In the genomic region with DNA sequence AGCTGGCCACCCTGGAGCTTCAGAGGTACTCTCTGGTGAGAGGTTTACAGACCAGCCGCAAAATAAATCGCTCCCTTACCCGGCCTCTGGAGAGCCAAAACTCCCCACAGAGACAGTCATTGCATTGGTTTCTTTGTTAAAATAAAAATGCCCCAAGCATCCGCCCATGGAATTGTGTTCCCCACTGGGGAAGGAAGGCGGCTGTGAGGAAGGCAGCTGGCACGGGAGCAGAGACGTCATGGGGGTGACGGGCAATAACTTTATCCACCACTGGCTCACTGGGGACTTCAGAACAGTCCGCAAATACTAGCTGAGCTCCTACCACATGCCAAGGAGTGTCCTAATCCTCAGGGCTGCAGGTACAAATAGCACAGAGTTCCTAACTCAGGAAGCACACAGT, we compare ENCODE assay signal across 31 cellular contexts.
"Had no signal": no experiment of that assay in that cellular context is flagged by ENCODE, and none has a peak within 500 bp of the region (broad histone marks: within the 10 kb centered on the region; RNA-seq: fewer than 3 reads in every experiment).

No MANE protein-coding gene starts in this region.

- H3K27me3 ChIP-seq: body of pancreas, Peyer's patch had no signal

- H3K27ac Mint-ChIP-seq: activated B cell treated with CpG ODN at 0.5 μM for 24 hours; activated CD4-positive, alpha-beta memory T cell treated with anti-CD3 and anti-CD28 coated beads, Interleukin-2, amount 10 ng/mL, durations not matched to agents 7 days and 5 days; activated CD8-positive, alpha-beta memory T cell treated with anti-CD3 and anti-CD28 coated beads, Interleukin-2, amount 10 ng/mL, durations not matched to agents 7 days and 5 days; activated naive CD8-positive, alpha-beta T cell treated with anti-CD3 and anti-CD28 coated beads, Interleukin-2, amount 10 ng/mL, durations not matched to agents 7 days and 5 days had no signal

- H3K36me3 Mint-ChIP-seq: activated CD8-positive, alpha-beta memory T cell treated with anti-CD3 and anti-CD28 coated beads, Interleukin-2, amount 10 ng/mL, durations not matched to agents 7 days and 5 days; activated naive CD8-positive, alpha-beta T cell treated with anti-CD3 and anti-CD28 coated beads, Interleukin-2, amount 10 ng/mL, durations not matched to agents 7 days and 5 days had no signal

- H3K9me3 ChIP-seq: body of pancreas, Peyer's patch had no signal

- H3K36me3 ChIP-seq: breast epithelium, Peyer's patch had no signal

- H3K9me3 Mint-ChIP-seq: activated B cell treated with CpG ODN at 0.5 μM for 24 hours; activated naive CD8-positive, alpha-beta T cell treated with anti-CD3 and anti-CD28 coated beads, Interleukin-2, amount 10 ng/mL, durations not matched to agents 7 days and 5 days had no signal

- DNase-seq: activated B cell treated with CpG ODN at 0.5 μM for 24 hours; activated CD4-positive, alpha-beta memory T cell treated with anti-CD3 and anti-CD28 coated beads, Interleukin-2, amount 10 ng/mL, durations not matched to agents 7 days and 5 days; activated CD4-positive, alpha-beta T cell treated with anti-CD3 and anti-CD28 coated beads for 1 hour; activated CD4-positive, alpha-beta T cell treated with anti-CD3 and anti-CD28 coated beads for 48 hours; activated CD8-positive, alpha-beta memory T cell treated with anti-CD3 and anti-CD28 coated beads for 24 hours; activated CD8-positive, alpha-beta memory T cell treated with anti-CD3 and anti-CD28 coated beads, Interleukin-2, amount 10 ng/mL, durations not matched to agents 7 days and 5 days; activated CD8-positive, alpha-beta memory T cell treated with anti-CD3 and anti-CD28 coated beads, Interleukin-2, amount 50 U/mL, for 48 hours; activated effector memory CD4-positive, alpha-beta T cell treated with Interleukin-2 at 50 U/mL for 16 hours; activated naive CD4-positive, alpha-beta T cell treated with anti-CD3 and anti-CD28 coated beads, Interleukin-2, amount 50 U/mL, for 16 hours; activated naive CD8-positive, alpha-beta T cell treated with anti-CD3 and anti-CD28 coated beads, Interleukin-2, amount 10 ng/mL, durations not matched to agents 7 days and 5 days; activated T-cell treated with anti-CD3 and anti-CD28 coated beads, Interleukin-2, amount 50 U/mL, for 48 hours; caudate nucleus; Karpas-422; KBM-7; NCI-H1105; NCI-H1417 treated with DMSO at 0.1 percent for 48 hours; NCI-H1930; NCI-H345; NCI-H524 treated with DMSO at 0.1 percent for 48 hours; NCI-H748 treated with DMSO at 0.1 percent for 48 hours; NK-92 treated with Interleukin-12 subunit alpha and Interleukin-12 subunit beta, amount 100 ng/mL, for 24 hours; PC-3; RPMI8226; SHP77 treated with DMSO at 0.1 percent for 48 hours; T-helper 1 cell; T-helper 2 cell; T-helper 9 cell had no signal

- H3K4me1 Mint-ChIP-seq: activated B cell treated with CpG ODN at 0.5 μM for 24 hours; activated CD4-positive, alpha-beta memory T cell treated with anti-CD3 and anti-CD28 coated beads, Interleukin-2, amount 10 ng/mL, durations not matched to agents 7 days and 5 days; activated CD8-positive, alpha-beta memory T cell treated with anti-CD3 and anti-CD28 coated beads, Interleukin-2, amount 10 ng/mL, durations not matched to agents 7 days and 5 days; activated naive CD8-positive, alpha-beta T cell treated with anti-CD3 and anti-CD28 coated beads, Interleukin-2, amount 10 ng/mL, durations not matched to agents 7 days and 5 days had no signal

- H3K4me1 ChIP-seq: body of pancreas, breast epithelium had no signal

- H3K4me3 ChIP-seq: body of pancreas, breast epithelium, Peyer's patch had no signal

- H3K27ac ChIP-seq: body of pancreas, breast epithelium, VCaP had no signal

- H3K4me3 Mint-ChIP-seq: activated B cell treated with CpG ODN at 0.5 μM for 24 hours; activated CD4-positive, alpha-beta memory T cell treated with anti-CD3 and anti-CD28 coated beads, Interleukin-2, amount 10 ng/mL, durations not matched to agents 7 days and 5 days; activated CD8-positive, alpha-beta memory T cell treated with anti-CD3 and anti-CD28 coated beads, Interleukin-2, amount 10 ng/mL, durations not matched to agents 7 days and 5 days; activated naive CD8-positive, alpha-beta T cell treated with anti-CD3 and anti-CD28 coated beads, Interleukin-2, amount 10 ng/mL, durations not matched to agents 7 days and 5 days had no signal
